10 cellular contexts compared by ENCODE assay signal in the genomic region with DNA sequence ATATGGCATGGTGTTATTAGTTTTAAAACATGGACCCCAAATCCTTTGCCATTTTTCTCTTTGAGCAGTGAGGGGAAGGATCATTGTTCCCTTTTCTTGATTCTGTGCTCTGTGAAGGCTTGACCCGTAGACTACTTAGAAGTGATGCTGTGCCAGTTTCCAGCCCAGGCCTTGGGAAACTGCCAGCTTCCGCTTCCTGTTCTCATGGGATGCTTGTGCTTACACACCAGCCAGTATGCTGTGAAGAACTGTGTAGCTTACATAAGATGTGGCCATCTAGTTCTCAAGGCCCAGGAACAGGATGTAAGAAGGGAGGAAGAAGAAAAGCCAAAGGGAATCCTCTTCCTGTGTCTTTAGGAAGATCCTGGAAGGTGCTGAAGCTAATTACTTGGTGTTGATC.
A peak's percentile ranks its signal among the peaks of the same experiment; 100 is the strongest.
DNase-seq lines count a peak whose midpoint lies in the region; ATAC-seq, FAIRE-seq and TF ChIP-seq lines count a peak whose summit lies in the region.
"Had no signal": no experiment of that assay in that cellular context is flagged by ENCODE, and none has a peak within 500 bp of the region (broad histone marks: within the 10 kb centered on the region; RNA-seq: fewer than 3 reads in every experiment).

No MANE protein-coding gene starts in this region.

- no peak for TF ChIP-seq POLR2A in testis (IDR thresholded peaks at IDR 0.05)

- no peak for ATAC-seq in GM18907 (IDR thresholded peaks at IDR 0.05; ENCODE audit: unreplicated experiment)

- DNase-seq in HT1080 (ENCODE audit: low read depth) (peak; percentile 82), cardiac fibroblast (ENCODE audit: low read depth in 2 of 2) (peak; percentile 89 to 96), iris pigment epithelial cell (ENCODE audit: low read depth) (peak; percentile 85), testis (peak; percentile 47), urothelium cell line (ENCODE audit: low spot score) (no peak), DMS79 (lab: John Stamatoyannopoulos, UW) (no peak), SW 1271 (lab: John Stamatoyannopoulos, UW) (no peak)
- DNase-seq: KBM-7 had no signal

- H3K4me3 ChIP-seq in cardiac fibroblast (replicated peaks in 1 of 2; ENCODE audit: low read depth in 2 of 2, low read length in 2 of 2) (no peak overlapping the region), testis (no peak overlapping the region)
- H3K4me3 ChIP-seq: HAP-1 had no signal

- TF ChIP-seq CTCF in cardiac fibroblast (IDR thresholded peaks at IDR 0.05; ENCODE audit: low read depth, low read length) (no peak), testis (IDR thresholded peaks at IDR 0.05) (no peak)

- no peak for FAIRE-seq in urothelium cell line (lab: Jason Lieb, UNC)

- no peaks in the 10 kb centered on the region for H3K27me3 ChIP-seq in testis

- no peaks in the 10 kb centered on the region for H3K4me1 ChIP-seq in testis
- H3K4me1 ChIP-seq: HAP-1 had no signal

- no peaks in the 10 kb centered on the region for H3K9me3 ChIP-seq in testis
- H3K9me3 ChIP-seq: HAP-1 had no signal

- H3K36me3 ChIP-seq in testis (ENCODE audit: low read depth, missing control alignments), result no peaks in the 10 kb centered on the region
- H3K36me3 ChIP-seq: HAP-1 had no signal

- H3K27ac ChIP-seq in testis, result no peak overlapping the region

- WGBS in testis, 2 donors, result 55% methylated on average over 2 of the region's 2 CpGs

- intact Hi-C loops in testis (cut with DNase I; ENCODE audit: low total_unique reads), result no loop called here

Comparison
In these comparisons a context has a peak if more than half of its experiments do, and no peak if none do; other contexts are left out.
1. DNase-seq: peak in HT1080 (single experiment), cardiac fibroblast (2 of 2), iris pigment epithelial cell (single experiment) and testis (single experiment); none in urothelium cell line (single experiment), DMS79 (single experiment) and SW 1271 (0 of 2).